8 cellular contexts compared by ENCODE assay signal in the genomic region with DNA sequence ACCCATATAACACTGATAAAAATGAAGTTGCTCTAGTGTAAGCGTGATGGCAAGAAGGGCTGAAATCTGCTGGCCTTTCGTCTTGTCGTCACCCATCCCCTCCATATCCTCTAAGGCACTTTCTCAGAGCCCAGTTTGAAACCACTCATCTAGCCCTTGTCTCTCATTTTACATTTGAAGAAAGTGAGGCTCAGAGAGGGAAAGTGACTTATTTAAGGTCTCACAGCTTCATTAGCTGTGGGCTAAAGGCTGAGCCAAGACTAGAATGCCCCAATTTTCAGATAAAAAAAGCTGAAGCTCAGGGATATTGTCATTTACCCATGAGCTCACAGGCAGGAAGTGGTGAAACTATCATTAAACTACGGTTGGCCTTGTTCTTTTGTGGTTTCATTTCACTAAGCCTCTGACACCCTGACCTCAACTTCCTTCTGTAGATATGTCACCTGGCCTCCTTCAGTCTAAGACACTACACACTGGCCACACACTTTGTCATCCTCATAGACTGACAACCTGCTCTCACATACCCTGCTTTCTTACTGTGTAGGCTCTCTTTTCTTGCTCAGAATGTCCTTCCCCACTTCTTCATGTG.
DNase-seq lines count a peak whose midpoint lies in the region; ATAC-seq and TF ChIP-seq lines count a peak whose summit lies in the region.

No MANE protein-coding gene starts in this region.

- ATAC-seq in GM19395 (IDR thresholded peaks at IDR 0.05; ENCODE audit: unreplicated experiment) (peak; percentile 98), HG03439 (IDR thresholded peaks at IDR 0.05; ENCODE audit: unreplicated experiment) (peak; percentile 99), activated B cell treated with CpG ODN at 0.5 μM for 24 hours (ENCODE audit: low read depth) (peak; percentile 90), lower lobe of right lung (peak; percentile 86 to 91), psoas muscle (no peak)

- H3K9me3 Mint-ChIP-seq in activated B cell treated with CpG ODN at 0.5 μM for 24 hours (no peaks in the 10 kb centered on the region), endodermal cell (no peaks in the 10 kb centered on the region)

- H3K4me3 Mint-ChIP-seq in activated B cell treated with CpG ODN at 0.5 μM for 24 hours (peak overlapping the region; percentile 55), endodermal cell (no peak overlapping the region)

- H3K36me3 Mint-ChIP-seq in activated B cell treated with CpG ODN at 0.5 μM for 24 hours (ENCODE audit: low read depth): no peaks in the 10 kb centered on the region
- no peaks in the 10 kb centered on the region for H3K36me3 Mint-ChIP-seq in endodermal cell (ENCODE audit: low read depth)

- H3K4me2 ChIP-seq in BLaER1 treated with 17β-estradiol and CSF1 and Interleukin-3, amounts not matched to agents 10 nM and 100 nM: peak overlapping the region; percentile 64 to 84 (median 79)

- H3K27ac Mint-ChIP-seq in activated B cell treated with CpG ODN at 0.5 μM for 24 hours: peak overlapping the region; percentile 85
- H3K27ac Mint-ChIP-seq in endodermal cell: no peak overlapping the region

- peaks cover 0 to 3% (median 0%) of the 10 kb centered on the region in 11 experiments; a peak in 1 of 22 replicates for H3K36me3 ChIP-seq in BLaER1 treated with 17β-estradiol and CSF1 and Interleukin-3, amounts not matched to agents 10 nM and 100 nM
- H3K36me3 ChIP-seq in lower lobe of right lung: no peaks in the 10 kb centered on the region
- H3K36me3 ChIP-seq in endodermal cell (ENCODE audit: control insufficient read depth, insufficient read depth, low read length): no peaks in the 10 kb centered on the region
- no peaks in the 10 kb centered on the region for H3K36me3 ChIP-seq in psoas muscle (ENCODE audit: insufficient read depth in 1 of 2, low read depth in 1 of 2)

- peaks cover 0 to 37% (median 11%) of the 10 kb centered on the region in 11 experiments; a peak in 13 of 22 replicates for H3K9me3 ChIP-seq in BLaER1 treated with 17β-estradiol and CSF1 and Interleukin-3, amounts not matched to agents 10 nM and 100 nM (replicated peaks in 1 of 11)
- no peaks in the 10 kb centered on the region for H3K9me3 ChIP-seq in lower lobe of right lung
- H3K9me3 ChIP-seq in endodermal cell (ENCODE audit: control insufficient read depth, low read length): no peaks in the 10 kb centered on the region
- no peaks in the 10 kb centered on the region for H3K9me3 ChIP-seq in psoas muscle

- intact Hi-C loops in activated B cell treated with CpG ODN at 0.5 μM for 24 hours (cut with micrococcal nuclease) (loop anchor here (1.0 to 2.0 kb wide), 5 partner anchors 8 to 177 kb away; a partner anchor contains a TSS), lower lobe of right lung (cut with DNase I) (no loop called here), psoas muscle (cut with DNase I) (no loop called here), head of caudate nucleus (cut with DNase I) (no loop called here)

- H3K4me1 ChIP-seq in BLaER1 treated with 17β-estradiol and CSF1 and Interleukin-3, amounts not matched to agents 10 nM and 100 nM: peaks cover 34 to 83% (median 54%) of the 10 kb centered on the region in 10 experiments
- H3K4me1 ChIP-seq in lower lobe of right lung (peaks cover 5% of the 10 kb centered on the region), endodermal cell (ENCODE audit: control insufficient read depth, insufficient read depth, low read length) (peaks cover 32% of the 10 kb centered on the region), psoas muscle (no peaks in the 10 kb centered on the region)

- no peaks in the 10 kb centered on the region for H3K27me3 Mint-ChIP-seq in activated B cell treated with CpG ODN at 0.5 μM for 24 hours
- H3K27me3 Mint-ChIP-seq in endodermal cell (ENCODE audit: insufficient read depth): no peaks in the 10 kb centered on the region

- H3K4me3 ChIP-seq in BLaER1 treated with 17β-estradiol and CSF1 and Interleukin-3, amounts not matched to agents 10 nM and 100 nM: no peak overlapping the region
- no peak overlapping the region for H3K4me3 ChIP-seq in lower lobe of right lung
- no peak overlapping the region for H3K4me3 ChIP-seq in endodermal cell (ENCODE audit: low read length)
- H3K4me3 ChIP-seq in psoas muscle: no peak overlapping the region

- POLR2A ChIA-PET in activated B cell treated with CpG ODN at 0.5 μM for 24 hours (lab: Charles Lee): no interaction called here

- peaks cover 77% of the 10 kb centered on the region for H3K4me1 Mint-ChIP-seq in activated B cell treated with CpG ODN at 0.5 μM for 24 hours
- peaks cover 26% of the 10 kb centered on the region for H3K4me1 Mint-ChIP-seq in endodermal cell

- no peaks in the 10 kb centered on the region for H4K20me1 ChIP-seq in BLaER1 treated with 17β-estradiol and CSF1 and Interleukin-3, amounts not matched to agents 10 nM and 100 nM

- H3K9ac ChIP-seq in BLaER1 treated with 17β-estradiol and CSF1 and Interleukin-3, amounts not matched to agents 10 nM and 100 nM: peak overlapping the region in 5 of 11 experiments; percentile 44 to 77 (median 62); a peak in 11 of 22 replicates
- no peak overlapping the region for H3K9ac ChIP-seq in endodermal cell (ENCODE audit: extremely low read depth, low read length, poor library complexity, severe bottlenecking)

- peak overlapping the region in 8 of 11 experiments; percentile 64 to 91 (median 78); a peak in 17 of 22 replicates for H3K27ac ChIP-seq in BLaER1 treated with 17β-estradiol and CSF1 and Interleukin-3, amounts not matched to agents 10 nM and 100 nM
- no peak overlapping the region for H3K27ac ChIP-seq in lower lobe of right lung
- H3K27ac ChIP-seq in endodermal cell (ENCODE audit: low read depth, low read length): no peak overlapping the region
- no peak overlapping the region for H3K27ac ChIP-seq in psoas muscle

- H3K27me3 ChIP-seq in BLaER1 treated with 17β-estradiol and CSF1 and Interleukin-3, amounts not matched to agents 10 nM and 100 nM: no peaks in the 10 kb centered on the region; a peak in 1 of 22 replicates
- no peaks in the 10 kb centered on the region for H3K27me3 ChIP-seq in lower lobe of right lung (ENCODE audit: low read depth)
- H3K27me3 ChIP-seq in endodermal cell (ENCODE audit: control insufficient read depth, insufficient read depth, low read length, poor library complexity, severe bottlenecking): no peaks in the 10 kb centered on the region
- no peaks in the 10 kb centered on the region for H3K27me3 ChIP-seq in psoas muscle (ENCODE audit: insufficient read depth in 3 of 3, low read length in 2 of 3)

- DNase-seq in activated B cell treated with CpG ODN at 0.5 μM for 24 hours: no peak
- DNase-seq in lower lobe of right lung: no peak
- no peak for DNase-seq in endodermal cell
- DNase-seq in psoas muscle: no peak
- no peak for DNase-seq in head of caudate nucleus

- CTCF ChIA-PET in activated B cell treated with CpG ODN at 0.5 μM for 24 hours (lab: Charles Lee): no interaction called here

- TF ChIP-seq CTCF in activated B cell treated with CpG ODN at 0.5 μM for 24 hours (IDR thresholded peaks at IDR 0.05) (no peak), lower lobe of right lung (IDR thresholded peaks at IDR 0.05) (no peak), endodermal cell (conservative IDR thresholded peaks at IDR 0.05) (no peak), psoas muscle (IDR thresholded peaks at IDR 0.05) (no peak)

- 86 to 92% methylated on average over 1 to 3 of the region's 4 CpGs for WGBS in endodermal cell (ENCODE audit: insufficient coverage in 1 of 2, insufficient read length in 1 of 2), 2 experiments
- WGBS in psoas muscle, 3 donors: 55 to 71% (median 66%) methylated on average over 4 of the region's 4 CpGs

Comparison
In these comparisons a context has a peak if more than half of its experiments do, and no peak if none do; other contexts are left out.
1. H3K27ac ChIP-seq: peak in BLaER1 treated with 17β-estradiol and CSF1 and Interleukin-3, amounts not matched to agents 10 nM and 100 nM (8 of 11); none in lower lobe of right lung (single experiment), endodermal cell (single experiment) and psoas muscle (single experiment).
2. ATAC-seq: peak in GM19395 (single experiment), HG03439 (single experiment), activated B cell treated with CpG ODN at 0.5 μM for 24 hours (single experiment) and lower lobe of right lung (2 of 2); none in psoas muscle (0 of 4).